In genomic region chr10:103598654-103599115, GRCh38 we compare ENCODE assay signal across 8 cellular contexts.
DNase-seq lines count a peak whose midpoint lies in the region; ATAC-seq, FAIRE-seq and TF ChIP-seq lines count a peak whose summit lies in the region.

No MANE protein-coding gene starts in this region.

- dilution Hi-C loops in keratinocyte (cut with MboI; ENCODE audit: extremely low pct_ligation_motif_present, low sequenced_read_pairs): no loop called here

- H3K36me3 ChIP-seq in keratinocyte (ENCODE audit: control insufficient read depth in 2 of 2, extremely low read depth in 1 of 2, insufficient read depth in 2 of 2, low read length in 2 of 2): peaks cover 39 to 41% of the 10 kb centered on the region in 2 experiments
- no peaks in the 10 kb centered on the region for H3K36me3 ChIP-seq in thyroid gland

- no peaks in the 10 kb centered on the region for H3K9me1 ChIP-seq in keratinocyte (ENCODE audit: control insufficient read depth, extremely low read depth, insufficient read depth, low read length)

- intact Hi-C loops in thyroid gland (cut with DNase I): no loop called here

- H3K4me3 ChIP-seq in keratinocyte (ENCODE audit: control insufficient read depth in 2 of 3, extremely low read depth in 1 of 3, insufficient read depth in 2 of 3, low read depth in 1 of 3, low read length in 3 of 3): no peak overlapping the region
- no peak overlapping the region for H3K4me3 ChIP-seq in thyroid gland (replicated peaks in 1 of 3)

- H3K27me3 ChIP-seq in keratinocyte (ENCODE audit: control insufficient read depth, extremely low read depth, insufficient read depth, low read length): no peaks in the 10 kb centered on the region
- no peaks in the 10 kb centered on the region for H3K27me3 ChIP-seq in thyroid gland

- no peak overlapping the region for H3K27ac Mint-ChIP-seq in stimulated activated memory B cell treated with anti-CD40 and anti-IgM and Interleukin-4, amounts not matched to agents 10 μg/mL and 1 μg/mL and 100 μg/mL, for 72 hours

- H3K9me3 ChIP-seq in keratinocyte (ENCODE audit: control insufficient read depth, low read depth, low read length) (no peaks in the 10 kb centered on the region), thyroid gland (no peaks in the 10 kb centered on the region)

- H2AFZ ChIP-seq in keratinocyte (ENCODE audit: control insufficient read depth, low read length): no peak overlapping the region

- peaks cover 8% of the 10 kb centered on the region for H4K20me1 ChIP-seq in keratinocyte (ENCODE audit: control insufficient read depth, extremely low read depth, insufficient read depth, low read length)

- no peak for ATAC-seq in stimulated activated memory B cell treated with anti-CD40 and anti-IgM and Interleukin-4, amounts not matched to agents 10 μg/mL and 1 μg/mL and 100 μg/mL, for 72 hours
- no peak for ATAC-seq in HG02642 (IDR thresholded peaks at IDR 0.05; ENCODE audit: poor library complexity, unreplicated experiment)

- FAIRE-seq in keratinocyte (lab: Jason Lieb, UNC): no peak

- DNase-seq in C1 segment of cervical spinal cord (lab: John Stamatoyannopoulos, UW) (peak in 10 of 14 donors; percentile 22 to 74 (median 42)), GM20000 (ENCODE audit: low spot score) (peak; percentile 74), NCI-H526 treated with DMSO at 0.1 percent for 48 hours (lab: John Stamatoyannopoulos, UW) (peak; percentile 27), T47D (ENCODE audit: low read depth in 1 of 2, low spot score in 1 of 2) (peak; percentile 81 to 91), keratinocyte (ENCODE audit: low read depth, low spot score) (no peak), thyroid gland (peak; percentile 48 to 57)

- WGBS in thyroid gland, 2 donors: 53 to 56% methylated on average over 7 of the region's 7 CpGs

- no peak overlapping the region for H3K4me3 Mint-ChIP-seq in stimulated activated memory B cell treated with anti-CD40 and anti-IgM and Interleukin-4, amounts not matched to agents 10 μg/mL and 1 μg/mL and 100 μg/mL, for 72 hours

- no peaks in the 10 kb centered on the region for H3K27me3 Mint-ChIP-seq in stimulated activated memory B cell treated with anti-CD40 and anti-IgM and Interleukin-4, amounts not matched to agents 10 μg/mL and 1 μg/mL and 100 μg/mL, for 72 hours

- TF ChIP-seq POLR2A in thyroid gland (IDR thresholded peaks at IDR 0.05): no peak

- no peak overlapping the region for H3K4me2 ChIP-seq in keratinocyte (ENCODE audit: control insufficient read depth, extremely low read depth, insufficient read depth, low read depth, low read length)

- H3K4me1 ChIP-seq in keratinocyte (ENCODE audit: control insufficient read depth, extremely low read depth, insufficient read depth, low read length) (no peaks in the 10 kb centered on the region), thyroid gland (no peaks in the 10 kb centered on the region)

- H3K9me3 Mint-ChIP-seq in stimulated activated memory B cell treated with anti-CD40 and anti-IgM and Interleukin-4, amounts not matched to agents 10 μg/mL and 1 μg/mL and 100 μg/mL, for 72 hours: no peaks in the 10 kb centered on the region

- TF ChIP-seq CTCF in GM20000 (IDR thresholded peaks at IDR 0.05; ENCODE audit: extremely low read depth, missing control alignments) (no peak), keratinocyte (optimal IDR thresholded peaks at IDR 0.05 in 1 of 3, IDR thresholded peaks at IDR 0.05 in 1 of 3, conservative IDR thresholded peaks at IDR 0.05 in 1 of 3; ENCODE audit: extremely low read depth in 1 of 3, insufficient read depth in 2 of 3, low read length in 3 of 3) (peak; percentile 55 to 78 (median 60)), thyroid gland (IDR thresholded peaks at IDR 0.05) (peak in 4 of 6 experiments; percentile 29 to 68 (median 62))

- no peak overlapping the region for H3K9ac ChIP-seq in keratinocyte (ENCODE audit: control insufficient read depth, extremely low read depth, insufficient read depth, low read length)

- H3K27ac ChIP-seq in keratinocyte (ENCODE audit: control insufficient read depth, insufficient read depth, low read length) (no peak overlapping the region), thyroid gland (no peak overlapping the region)

- H3K79me2 ChIP-seq in keratinocyte (ENCODE audit: control insufficient read depth, insufficient read depth, low read length): no peaks in the 10 kb centered on the region

- in situ Hi-C loops in T47D (cut with HindIII; ENCODE audit: low pct_unique_long_range_greater_than_20kb, low sequenced_read_pairs): no loop called here

- H3K36me3 Mint-ChIP-seq in stimulated activated memory B cell treated with anti-CD40 and anti-IgM and Interleukin-4, amounts not matched to agents 10 μg/mL and 1 μg/mL and 100 μg/mL, for 72 hours: peaks cover 27% of the 10 kb centered on the region

- H3K4me1 Mint-ChIP-seq in stimulated activated memory B cell treated with anti-CD40 and anti-IgM and Interleukin-4, amounts not matched to agents 10 μg/mL and 1 μg/mL and 100 μg/mL, for 72 hours: no peaks in the 10 kb centered on the region
